Comparison of ENCODE assay signal across 21 cellular contexts in the genomic region with DNA sequence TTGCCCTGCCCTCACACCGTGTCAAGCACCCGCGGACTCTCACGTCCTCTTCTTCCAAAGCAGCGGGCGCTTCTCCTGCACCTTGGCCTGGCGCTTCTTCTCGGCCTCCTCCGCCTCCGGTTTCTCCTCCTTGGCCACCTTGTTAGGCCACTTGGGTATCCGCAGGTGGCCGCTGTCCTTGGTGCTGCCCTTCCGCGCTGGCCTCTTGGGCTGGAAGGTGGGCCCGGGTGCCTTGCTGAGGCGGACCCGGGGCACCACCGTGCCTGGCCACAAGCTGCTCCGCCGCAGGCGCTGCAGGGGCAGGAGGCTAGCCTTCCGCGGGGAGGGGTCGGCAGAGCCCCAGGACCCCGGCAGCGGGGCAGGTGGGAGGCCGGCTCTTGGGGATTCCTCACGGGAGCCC. TPM values are rescaled to one million over a fixed set of nuclear protein-coding genes. Genes with fewer than 3 reads are reported as not detected.
"Had no signal": no experiment of that assay in that cellular context is flagged by ENCODE, and none has a peak within 500 bp of the region (broad histone marks: within the 10 kb centered on the region; RNA-seq: fewer than 3 reads in every experiment).

No MANE protein-coding gene starts in this region.

RNA-seq across cellular contexts. Expression of gene TRIM64C, which starts 10.7 kb away (rescaled TPM):
- total RNA-seq: hepatocyte; kidney epithelial cell; left lobe of liver; left ventricle myocardium superior; lower lobe of right lung; mammary epithelial cell; mucosa of gallbladder; naive thymus-derived CD8-positive, alpha-beta T cell; neural crest cell; osteocyte; posterior vena cava; psoas muscle; sigmoid colon; spleen; subcutaneous adipose tissue; suprapubic skin; tibial nerve; ureter; vagina had no signal
- polyA plus RNA-seq: hepatocyte; mammary epithelial cell; naive thymus-derived CD8-positive, alpha-beta T cell; psoas muscle; sigmoid colon; small intestine; spleen; thymus had no signal

RNA-seq across cellular contexts. Expression of gene TRIM49B, which starts 19.6 kb away (rescaled TPM):
- total RNA-seq: hepatocyte; kidney epithelial cell; left lobe of liver; left ventricle myocardium superior; lower lobe of right lung; mucosa of gallbladder; naive thymus-derived CD8-positive, alpha-beta T cell; neural crest cell; osteocyte; posterior vena cava; psoas muscle; sigmoid colon; spleen; subcutaneous adipose tissue; suprapubic skin; ureter; vagina had no signal
- polyA plus RNA-seq: hepatocyte; naive thymus-derived CD8-positive, alpha-beta T cell; psoas muscle; sigmoid colon; small intestine; spleen had no signal
